ENCODE assay signal across 8 cellular contexts in the genomic region with DNA sequence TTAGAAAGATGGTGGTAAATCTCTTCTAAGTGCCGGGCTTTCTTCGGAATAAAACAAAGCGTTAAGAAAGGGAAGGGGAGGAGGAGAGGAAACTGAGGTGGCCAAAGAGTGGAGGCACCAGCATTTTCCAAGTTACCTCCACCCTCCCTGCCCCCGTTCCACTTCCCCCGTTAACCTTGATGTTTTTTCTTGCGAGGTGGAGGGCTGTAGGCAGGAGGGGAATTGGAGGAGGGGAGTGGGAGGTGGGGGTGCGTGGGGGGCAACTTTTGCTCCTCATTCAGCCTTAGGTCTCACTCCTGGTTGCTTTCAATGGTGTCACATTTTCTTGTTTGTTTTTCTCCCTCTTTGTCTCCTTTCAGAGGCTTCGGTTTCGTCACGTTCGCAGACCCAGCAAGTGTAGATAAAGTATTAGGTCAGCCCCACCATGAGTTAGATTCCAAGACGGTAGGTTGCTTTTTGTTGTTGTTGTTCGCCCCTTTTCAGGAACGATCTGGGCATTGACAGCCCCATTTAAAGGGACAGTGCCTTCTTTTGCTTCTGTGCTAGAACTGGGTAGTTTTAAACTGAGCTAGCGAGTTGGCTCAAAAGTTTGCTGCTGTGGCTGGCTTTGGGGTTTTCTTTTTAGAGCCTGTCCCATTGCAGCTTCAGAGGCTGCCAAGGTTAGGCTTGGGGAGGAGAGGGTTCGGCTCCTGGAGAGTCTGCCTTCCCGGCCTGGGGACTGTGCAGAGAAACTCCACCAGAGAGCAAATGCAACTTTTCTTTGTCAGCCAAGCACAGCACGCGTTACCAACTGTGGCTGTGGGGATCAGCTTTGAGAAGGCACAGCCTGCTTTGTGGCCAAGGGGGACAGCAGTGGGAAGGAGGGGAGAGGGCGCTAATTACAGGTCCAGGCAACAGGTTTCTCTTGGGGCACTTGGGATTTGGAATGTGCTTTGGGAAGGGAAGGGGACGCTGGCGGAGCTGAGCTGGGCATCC. TPM values are rescaled to one million over a fixed set of nuclear protein-coding genes. Genes with fewer than 3 reads are reported as not detected.
DNase-seq lines count a peak whose midpoint lies in the region; ATAC-seq, FAIRE-seq and TF ChIP-seq lines count a peak whose summit lies in the region.

No MANE protein-coding gene starts in this region.

- H3K27ac Mint-ChIP-seq in activated T-helper 17 cell treated with anti-CD3 and anti-CD28 coated beads, Interleukin-2, amount 50 U/mL, for 72 hours = peak overlapping the region; percentile 95
- H3K27ac Mint-ChIP-seq in stimulated activated effector memory CD8-positive, alpha-beta T cell treated with anti-CD3 and anti-CD28 coated beads, Interleukin-12 subunit alpha, Interleukin-12 subunit beta, amount 100 ng/mL, for 72 hours = peak overlapping the region; percentile 90

- H3K36me3 ChIP-seq in iPS-18a (ENCODE audit: control insufficient read depth, low read depth, low read length) = peaks cover 22% of the 10 kb centered on the region

- H3K9ac ChIP-seq in iPS-18a (ENCODE audit: low read length) = peak overlapping the region; percentile 85

- H3K36me3 Mint-ChIP-seq in activated T-helper 17 cell treated with anti-CD3 and anti-CD28 coated beads, Interleukin-2, amount 50 U/mL, for 72 hours (ENCODE audit: low read depth) = peaks cover 66% of the 10 kb centered on the region
- H3K36me3 Mint-ChIP-seq in stimulated activated effector memory CD8-positive, alpha-beta T cell treated with anti-CD3 and anti-CD28 coated beads, Interleukin-12 subunit alpha, Interleukin-12 subunit beta, amount 100 ng/mL, for 72 hours = peaks cover 65% of the 10 kb centered on the region

- POLR2A ChIA-PET in AG04449 (lab: Yijun Ruan, JAX) = no interaction called here

- H3K27me3 ChIP-seq in iPS-18a (ENCODE audit: control insufficient read depth, insufficient read depth, low read length) = peaks cover 16% of the 10 kb centered on the region

- no peak for DNase-seq in AG04449 (ENCODE audit: low read depth, low spot score)
- DNase-seq in H54 (ENCODE audit: insufficient read length, low spot score) = no peak
- no peak for DNase-seq in stimulated activated effector memory CD8-positive, alpha-beta T cell treated with anti-CD3 and anti-CD28 coated beads, Interleukin-12 subunit alpha, Interleukin-12 subunit beta, amount 100 ng/mL, for 72 hours (ENCODE audit: low spot score in 2 of 2)
- no peak for DNase-seq in KG1 (lab: John Stamatoyannopoulos, UW)
- DNase-seq in NCI-H128 (lab: John Stamatoyannopoulos, UW; ENCODE audit: unreplicated experiment) = no peak

- H3K4me1 Mint-ChIP-seq in activated T-helper 17 cell treated with anti-CD3 and anti-CD28 coated beads, Interleukin-2, amount 50 U/mL, for 72 hours = peaks cover 32% of the 10 kb centered on the region
- H3K4me1 Mint-ChIP-seq in stimulated activated effector memory CD8-positive, alpha-beta T cell treated with anti-CD3 and anti-CD28 coated beads, Interleukin-12 subunit alpha, Interleukin-12 subunit beta, amount 100 ng/mL, for 72 hours = peaks cover 45% of the 10 kb centered on the region

- H3K4me3 ChIP-seq in AG04449 (ENCODE audit: low read depth, low read length) = peak overlapping the region; percentile 64
- peak overlapping the region; percentile 89 for H3K4me3 ChIP-seq in iPS-18a (ENCODE audit: low read length)

- no peaks in the 10 kb centered on the region for H3K27me3 Mint-ChIP-seq in activated T-helper 17 cell treated with anti-CD3 and anti-CD28 coated beads, Interleukin-2, amount 50 U/mL, for 72 hours

- peaks cover 42% of the 10 kb centered on the region for H3K4me1 ChIP-seq in iPS-18a (ENCODE audit: control insufficient read depth, low read depth, low read length)

- H3K4me3 Mint-ChIP-seq in activated T-helper 17 cell treated with anti-CD3 and anti-CD28 coated beads, Interleukin-2, amount 50 U/mL, for 72 hours = peak overlapping the region; percentile 88
- H3K4me3 Mint-ChIP-seq in stimulated activated effector memory CD8-positive, alpha-beta T cell treated with anti-CD3 and anti-CD28 coated beads, Interleukin-12 subunit alpha, Interleukin-12 subunit beta, amount 100 ng/mL, for 72 hours = peak overlapping the region; percentile 91

- CTCF ChIA-PET in AG04449 (lab: Yijun Ruan, JAX) = interaction anchor here (1.3 to 3.2 kb wide), 3 partner anchors 15 to 414 kb away, joined by 3 to 29 read pairs (median 13); no protein-coding TSS in a partner anchor

- TF ChIP-seq CTCF in AG04449 (IDR thresholded peaks at IDR 0.05; ENCODE audit: insufficient read depth, low read length, missing control alignments) = no peak

- ATAC-seq in activated T-helper 17 cell treated with anti-CD3 and anti-CD28 coated beads, Interleukin-2, amount 50 U/mL, for 72 hours (replicated peaks) = peak; percentile 11
- no peak for ATAC-seq in stimulated activated effector memory CD8-positive, alpha-beta T cell treated with anti-CD3 and anti-CD28 coated beads, Interleukin-12 subunit alpha, Interleukin-12 subunit beta, amount 100 ng/mL, for 72 hours
- no peak for ATAC-seq in GM18907 (IDR thresholded peaks at IDR 0.05; ENCODE audit: unreplicated experiment)

- H3K9me3 Mint-ChIP-seq in activated T-helper 17 cell treated with anti-CD3 and anti-CD28 coated beads, Interleukin-2, amount 50 U/mL, for 72 hours = no peaks in the 10 kb centered on the region
- H3K9me3 Mint-ChIP-seq in stimulated activated effector memory CD8-positive, alpha-beta T cell treated with anti-CD3 and anti-CD28 coated beads, Interleukin-12 subunit alpha, Interleukin-12 subunit beta, amount 100 ng/mL, for 72 hours = no peaks in the 10 kb centered on the region

- TF ChIP-seq POLR2A in H54 (IDR thresholded peaks at IDR 0.05; ENCODE audit: low read depth, low read length) = no peak

- peak overlapping the region; percentile 76 for H3K27ac ChIP-seq in iPS-18a (ENCODE audit: low read length)

- H3K9me3 ChIP-seq in iPS-18a (ENCODE audit: control insufficient read depth, low read depth, low read length) = no peaks in the 10 kb centered on the region

- FAIRE-seq in H54 (lab: Jason Lieb, UNC) = peak; percentile 64

RNA-seq across cellular contexts. Expression of gene MSI2, which starts 1.9 kb away (rescaled TPM):
- 100 to 1,000 TPM in 1 of 2 donors, 10 to 100 TPM in 1; 96.3 to 128 TPM for total RNA-seq in activated T-helper 17 cell treated with anti-CD3 and anti-CD28 coated beads, Interleukin-2, amount 50 U/mL, for 72 hours
